Comparison of ENCODE assay signal across 9 cellular contexts in the genomic region with DNA sequence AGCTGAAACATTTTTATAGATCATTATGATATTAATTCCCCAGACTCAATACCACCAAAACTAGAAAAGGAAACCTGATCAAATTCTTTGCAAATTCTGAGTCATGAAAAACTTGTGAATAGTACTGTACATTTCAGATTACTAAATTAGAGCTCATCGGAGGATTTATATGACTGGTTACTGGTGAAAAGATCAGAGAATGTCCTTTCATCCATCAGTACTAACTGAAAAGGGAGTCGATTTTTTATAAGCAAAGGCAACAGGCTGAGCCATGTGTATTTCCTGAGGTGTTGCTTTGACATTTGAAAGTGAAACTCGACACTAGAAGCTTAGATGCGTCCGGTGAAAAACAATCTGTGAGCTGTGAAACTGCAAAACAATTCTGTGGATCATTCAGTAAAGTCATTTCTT.
DNase-seq lines count a peak whose midpoint lies in the region; ATAC-seq lines count a peak whose summit lies in the region.
"Had no signal": no experiment of that assay in that cellular context is flagged by ENCODE, and none has a peak within 500 bp of the region (broad histone marks: within the 10 kb centered on the region; RNA-seq: fewer than 3 reads in every experiment).

No MANE protein-coding gene starts in this region.

- ATAC-seq in GM18498 (IDR thresholded peaks at IDR 0.05; ENCODE audit: unreplicated experiment) (peak; percentile 81), GM21528 (IDR thresholded peaks at IDR 0.05; ENCODE audit: low FRiP score, unreplicated experiment) (peak; percentile 84)
- ATAC-seq: Panc1 had no signal

- DNase-seq in NCI-H510A treated with DMSO at 0.1 percent for 48 hours (lab: John Stamatoyannopoulos, UW) (peak; percentile 25), germinal center (ENCODE audit: low spot score) (peak; percentile 20), NCI-H1092 (lab: John Stamatoyannopoulos, UW) (no peak), NCI-H748 treated with DMSO at 0.1 percent for 48 hours (lab: John Stamatoyannopoulos, UW) (no peak), Ammon's horn (ENCODE audit: low spot score) (no peak), NOMO-1 treated with dmso at 0.1 percent for 144 hours (lab: John Stamatoyannopoulos, UW; ENCODE audit: unreplicated experiment) (no peak)

Comparison
In these comparisons a context has a peak if more than half of its experiments do, and no peak if none do; other contexts are left out.
1. DNase-seq: peak in NCI-H510A treated with DMSO at 0.1 percent for 48 hours (single experiment) and germinal center (single experiment); none in NCI-H1092 (single experiment), NCI-H748 treated with DMSO at 0.1 percent for 48 hours (single experiment), Ammon's horn (single experiment) and NOMO-1 treated with dmso at 0.1 percent for 144 hours (single experiment).